ENCODE assay signal across 12 cellular contexts in genomic region chr15:57747206-57747605, GRCh38. TPM values are rescaled to one million over a fixed set of nuclear protein-coding genes. Genes with fewer than 3 reads are reported as not detected.
DNase-seq lines count a peak whose midpoint lies in the region; ATAC-seq lines count a peak whose summit lies in the region.
"Had no signal": no experiment of that assay in that cellular context is flagged by ENCODE, and none has a peak within 500 bp of the region (broad histone marks: within the 10 kb centered on the region; RNA-seq: fewer than 3 reads in every experiment).

No MANE protein-coding gene starts in this region.

- peak; percentile 59 for DNase-seq in activated naive CD4-positive, alpha-beta T cell treated with anti-CD3 and anti-CD28 coated beads, Interleukin-2, amount 10 ng/mL, durations not matched to agents 7 days and 5 days
- no peak for DNase-seq in activated naive CD4-positive, alpha-beta T cell treated with Interleukin-2 at 50 U/mL for 16 hours
- peak; percentile 7 for DNase-seq in T-helper 2 cell treated with Interferon-gamma antibody and Interleukin-4, amounts not matched to agents 5 μg/mL and 100 μg/mL, for 36 hours (ENCODE audit: low spot score)
- DNase-seq in left colon = no peak
- no peak for DNase-seq in NCI-H446 (lab: John Stamatoyannopoulos, UW)
- DNase-seq in EL = no peak
- DNase-seq: NCI-H2081 treated with DMSO at 0.1 percent for 48 hours, right lobe of liver had no signal

- no peaks in the 10 kb centered on the region for H3K36me3 ChIP-seq in subcutaneous abdominal adipose tissue (ENCODE audit: control insufficient read depth in 5 of 5, insufficient read depth in 5 of 5, low read length in 5 of 5)
- H3K36me3 ChIP-seq: BLaER1 treated with 17β-estradiol and CSF1 and Interleukin-3, amounts not matched to agents 10 nM and 100 nM; HAP-1; right lobe of liver had no signal

- H3K9ac ChIP-seq in subcutaneous abdominal adipose tissue (ENCODE audit: low read length in 5 of 5) = peak overlapping the region in 3 of 5 donors; percentile 5 to 16 (median 8)
- H3K9ac ChIP-seq: BLaER1 treated with 17β-estradiol and CSF1 and Interleukin-3, amounts not matched to agents 10 nM and 100 nM had no signal

- H3K27ac Mint-ChIP-seq in activated naive CD4-positive, alpha-beta T cell treated with anti-CD3 and anti-CD28 coated beads, Interleukin-2, amount 10 ng/mL, durations not matched to agents 7 days and 5 days = peak overlapping the region; percentile 9
- peak overlapping the region; percentile 2 for H3K27ac Mint-ChIP-seq in T-helper 2 cell treated with Interferon-gamma antibody and Interleukin-4, amounts not matched to agents 5 μg/mL and 100 μg/mL, for 36 hours

- H3K4me1 ChIP-seq in subcutaneous abdominal adipose tissue (ENCODE audit: control insufficient read depth in 5 of 5, insufficient read depth in 5 of 5, low read length in 5 of 5) = peaks cover 0 to 3% (median 0%) of the 10 kb centered on the region in 5 donors
- H3K4me1 ChIP-seq: BLaER1 treated with 17β-estradiol and CSF1 and Interleukin-3, amounts not matched to agents 10 nM and 100 nM; right lobe of liver had no signal

- H3K4me3 ChIP-seq in subcutaneous abdominal adipose tissue (ENCODE audit: low read depth in 1 of 5, low read length in 5 of 5) = peak overlapping the region; percentile 26 to 69 (median 54)
- H3K4me3 ChIP-seq: BLaER1 treated with 17β-estradiol and CSF1 and Interleukin-3, amounts not matched to agents 10 nM and 100 nM; HAP-1; right lobe of liver had no signal

- H3K27me3 Mint-ChIP-seq in activated naive CD4-positive, alpha-beta T cell treated with anti-CD3 and anti-CD28 coated beads, Interleukin-2, amount 10 ng/mL, durations not matched to agents 7 days and 5 days = no peaks in the 10 kb centered on the region
- peaks cover 6% of the 10 kb centered on the region for H3K27me3 Mint-ChIP-seq in T-helper 2 cell treated with Interferon-gamma antibody and Interleukin-4, amounts not matched to agents 5 μg/mL and 100 μg/mL, for 36 hours (ENCODE audit: low read depth)

- CTCF ChIA-PET in activated naive CD4-positive, alpha-beta T cell treated with anti-CD3 and anti-CD28 coated beads, Interleukin-2, amount 10 ng/mL, durations not matched to agents 7 days and 5 days (lab: Charles Lee) = interaction anchor here (0.8 to 12.7 kb wide), 5 partner anchors 8 to 320 kb away, joined by 3 to 303 read pairs (median 5); no protein-coding TSS in a partner anchor

- no peak overlapping the region for H3K27ac ChIP-seq in subcutaneous abdominal adipose tissue (ENCODE audit: low read depth, low read length)
- H3K27ac ChIP-seq: BLaER1 treated with 17β-estradiol and CSF1 and Interleukin-3, amounts not matched to agents 10 nM and 100 nM; right lobe of liver had no signal

- H3K9me3 ChIP-seq in subcutaneous abdominal adipose tissue (ENCODE audit: control insufficient read depth in 5 of 5, low read length in 5 of 5) = no peaks in the 10 kb centered on the region
- H3K9me3 ChIP-seq: BLaER1 treated with 17β-estradiol and CSF1 and Interleukin-3, amounts not matched to agents 10 nM and 100 nM; HAP-1; right lobe of liver had no signal

- H3K36me3 Mint-ChIP-seq in activated naive CD4-positive, alpha-beta T cell treated with anti-CD3 and anti-CD28 coated beads, Interleukin-2, amount 10 ng/mL, durations not matched to agents 7 days and 5 days = no peaks in the 10 kb centered on the region
- H3K36me3 Mint-ChIP-seq in T-helper 2 cell treated with Interferon-gamma antibody and Interleukin-4, amounts not matched to agents 5 μg/mL and 100 μg/mL, for 36 hours (ENCODE audit: low read depth) = no peaks in the 10 kb centered on the region

- no peaks in the 10 kb centered on the region for H3K27me3 ChIP-seq in subcutaneous abdominal adipose tissue (ENCODE audit: control insufficient read depth in 5 of 5, insufficient read depth in 4 of 5, low read length in 5 of 5)
- H3K27me3 ChIP-seq: BLaER1 treated with 17β-estradiol and CSF1 and Interleukin-3, amounts not matched to agents 10 nM and 100 nM; right lobe of liver had no signal

- H3K9me3 Mint-ChIP-seq in activated naive CD4-positive, alpha-beta T cell treated with anti-CD3 and anti-CD28 coated beads, Interleukin-2, amount 10 ng/mL, durations not matched to agents 7 days and 5 days = no peaks in the 10 kb centered on the region
- no peaks in the 10 kb centered on the region for H3K9me3 Mint-ChIP-seq in T-helper 2 cell treated with Interferon-gamma antibody and Interleukin-4, amounts not matched to agents 5 μg/mL and 100 μg/mL, for 36 hours

- ATAC-seq in left colon (peak; percentile 18), HG03457 (IDR thresholded peaks at IDR 0.05; ENCODE audit: unreplicated experiment) (no peak)

- peaks cover 8% of the 10 kb centered on the region for H3K4me1 Mint-ChIP-seq in activated naive CD4-positive, alpha-beta T cell treated with anti-CD3 and anti-CD28 coated beads, Interleukin-2, amount 10 ng/mL, durations not matched to agents 7 days and 5 days
- no peaks in the 10 kb centered on the region for H3K4me1 Mint-ChIP-seq in T-helper 2 cell treated with Interferon-gamma antibody and Interleukin-4, amounts not matched to agents 5 μg/mL and 100 μg/mL, for 36 hours (ENCODE audit: low read depth)

- intact Hi-C loops in left colon (cut with DNase I, micrococcal nuclease) = no loop called here

- H3K4me3 Mint-ChIP-seq in activated naive CD4-positive, alpha-beta T cell treated with anti-CD3 and anti-CD28 coated beads, Interleukin-2, amount 10 ng/mL, durations not matched to agents 7 days and 5 days = no peak overlapping the region
- no peak overlapping the region for H3K4me3 Mint-ChIP-seq in T-helper 2 cell treated with Interferon-gamma antibody and Interleukin-4, amounts not matched to agents 5 μg/mL and 100 μg/mL, for 36 hours

RNA-seq across cellular contexts. Expression of gene POLR2M, which starts 40.7 kb away (rescaled TPM):
- total RNA-seq in left colon = 10 to 100 TPM; 40.8 to 64.4 TPM

Comparison
In these comparisons a context has a peak if more than half of its experiments do, and no peak if none do; other contexts are left out.
1. DNase-seq: peak in activated naive CD4-positive, alpha-beta T cell treated with anti-CD3 and anti-CD28 coated beads, Interleukin-2, amount 10 ng/mL, durations not matched to agents 7 days and 5 days (single experiment) and T-helper 2 cell treated with Interferon-gamma antibody and Interleukin-4, amounts not matched to agents 5 μg/mL and 100 μg/mL, for 36 hours (single experiment); none in activated naive CD4-positive, alpha-beta T cell treated with Interleukin-2 at 50 U/mL for 16 hours (single experiment), left colon (0 of 2), NCI-H446 (0 of 2) and EL (single experiment).